In genomic region chr2:135985826-135986393, GRCh38 we compare ENCODE assay signal across 8 cellular contexts. TPM values are rescaled to one million over a fixed set of nuclear protein-coding genes. Genes with fewer than 3 reads are reported as not detected.
DNase-seq lines count a peak whose midpoint lies in the region; ATAC-seq, FAIRE-seq and TF ChIP-seq lines count a peak whose summit lies in the region.

No MANE protein-coding gene starts in this region.

- BruUV-seq in HepG2 (replicated peaks; lab: Mats Ljungman, UMichigan): TSS peak; percentile 72

- TF ChIP-seq RAD21 in SK-N-SH (IDR thresholded peaks at IDR 0.05; ENCODE audit: low read length): no peak
- no peak; the same call in 1 of the 2 replicates for TF ChIP-seq RAD21 in HepG2 (CRISPR knock-in tag; IDR thresholded peaks at IDR 0.05)

- H3K27ac ChIP-seq in SK-N-SH (ENCODE audit: low read depth in 2 of 2, low read length in 1 of 2) (peak overlapping the region; percentile 88 to 98), HepG2 (ENCODE audit: extremely low read length, insufficient read depth, low read length) (peak overlapping the region; percentile 95)

- H3K4me1 ChIP-seq in SK-N-SH (ENCODE audit: control insufficient read depth in 1 of 2, insufficient read depth in 2 of 2, low read depth in 1 of 2, low read length in 1 of 2) (peaks cover 3 to 14% of the 10 kb centered on the region in 2 experiments; a peak in 3 of 4 replicates), HepG2 (ENCODE audit: insufficient read depth, low read length) (peaks cover 48% of the 10 kb centered on the region)

- TF ChIP-seq CTCF in SK-N-SH (IDR thresholded peaks at IDR 0.05): no peak
- no peak for TF ChIP-seq CTCF in astrocyte of the spinal cord (IDR thresholded peaks at IDR 0.05; ENCODE audit: low read depth, low read length)
- 0 out of 2 replicates have a peak, but pooled peaks have one; percentile 5 for TF ChIP-seq CTCF in HepG2 (CRISPR knock-in tag; IDR thresholded peaks at IDR 0.05)

- in situ Hi-C loops in astrocyte of the spinal cord (cut with HindIII; ENCODE audit: low sequenced_read_pairs): no loop called here
- in situ Hi-C loops in HepG2 (cut with HindIII; ENCODE audit: extremely low pct_ligation_motif_present, low pct_unique_long_range_greater_than_20kb): no loop called here

- intact Hi-C loops in HepG2 (cut with micrococcal nuclease; ENCODE audit: unreplicated experiment) (loop anchor here (10.0 kb wide), 1 partner anchor 1051 kb away; no protein-coding TSS in a partner anchor), posterior vena cava (cut with DNase I) (no loop called here)

- H3K4me2 ChIP-seq in SK-N-SH: peak overlapping the region; percentile 87
- peak overlapping the region; percentile 94 for H3K4me2 ChIP-seq in HepG2 (ENCODE audit: low read depth, low read length)

- peaks cover 17 to 19% of the 10 kb centered on the region in 2 experiments for H3K36me3 ChIP-seq in SK-N-SH (replicated peaks in 1 of 2; ENCODE audit: control insufficient read depth in 1 of 2, insufficient read depth in 2 of 2, low read length in 1 of 2)
- H3K36me3 ChIP-seq in HepG2 (replicated peaks in 1 of 2; ENCODE audit: control insufficient read depth in 1 of 2, insufficient read depth in 2 of 2, low read length in 2 of 2): peaks cover 4 to 15% of the 10 kb centered on the region in 2 experiments; a peak in 4 of 5 replicates

- H3K27me3 ChIP-seq in SK-N-SH (ENCODE audit: insufficient read depth): no peaks in the 10 kb centered on the region
- H3K27me3 ChIP-seq in HepG2 (ENCODE audit: control insufficient read depth in 1 of 2, insufficient read depth in 2 of 2, low read length in 2 of 2): no peaks in the 10 kb centered on the region

- no peaks in the 10 kb centered on the region for H3F3A ChIP-seq in SK-N-SH (replicated peaks; ENCODE audit: insufficient read depth)

- peaks cover 40% of the 10 kb centered on the region for H3K79me2 ChIP-seq in SK-N-SH (ENCODE audit: insufficient read depth)
- peaks cover 38% of the 10 kb centered on the region for H3K79me2 ChIP-seq in HepG2 (ENCODE audit: insufficient read depth, low read length)

- POLR2A ChIA-PET in SK-N-SH (lab: Yijun Ruan, JAX): interaction anchor here (0.5 to 1.2 kb wide), 7 partner anchors 25 to 254 kb away, joined by 3 to 5 read pairs (median 3); no protein-coding TSS in a partner anchor
- POLR2A ChIA-PET in HepG2 (lab: Yijun Ruan, JAX): interaction anchor here (0.6 to 1.9 kb wide), 6 partner anchors 9 to 1068 kb away, joined by 3 to 12 read pairs (median 5); no protein-coding TSS in a partner anchor

- DNase-seq in SK-N-SH (no peak), astrocyte of the spinal cord (ENCODE audit: low read depth, low spot score) (no peak), HepG2 (ENCODE audit: low spot score) (no peak), posterior vena cava (ENCODE audit: low spot score) (no peak), GM03348 (ENCODE audit: low spot score) (no peak)
- DNase-seq in stimulated activated CD8-positive, alpha-beta memory T cell treated with anti-CD3 and anti-CD28 coated beads, Interleukin-2, amount 100 ng/mL, for 48 hours (ENCODE audit: low read depth in 2 of 2): peak; percentile 65 to 76

- CTCF ChIA-PET in SK-N-SH (lab: Yijun Ruan, JAX): interaction anchor here (1.0 to 4.6 kb wide), 2 partner anchors 11 to 72 kb away, joined by 4 to 25 read pairs; no protein-coding TSS in a partner anchor
- CTCF ChIA-PET in HepG2 (lab: Yijun Ruan, JAX; ENCODE audit: low intra/inter-chr PET ratio, low total read pairs): no interaction called here

- peak; percentile 54 for ATAC-seq in GM18907 (IDR thresholded peaks at IDR 0.05; ENCODE audit: unreplicated experiment)
- ATAC-seq in HG03066 (IDR thresholded peaks at IDR 0.05; ENCODE audit: low read depth, unreplicated experiment): peak; percentile 44
- ATAC-seq in HepG2: peak; percentile 27; the same call in 2 of the 3 replicates

- peak overlapping the region; percentile 66 to 98 for H3K4me3 ChIP-seq in SK-N-SH (ENCODE audit: low read depth in 2 of 2, low read length in 1 of 2)
- peak overlapping the region; percentile 97 for H3K4me3 ChIP-seq in astrocyte of the spinal cord (ENCODE audit: low read depth, low read length)
- peak overlapping the region; percentile 45 to 93 (median 87) for H3K4me3 ChIP-seq in HepG2 (replicated peaks in 1 of 3; ENCODE audit: insufficient read depth in 1 of 3, low read depth in 2 of 3, low read length in 3 of 3)

- no peak for FAIRE-seq in HepG2 (lab: Jason Lieb, UNC)

- WGBS in SK-N-SH (ENCODE audit: low lambda C conversion rate): 60% methylated on average over 12 of the region's 19 CpGs
- WGBS in HepG2 (ENCODE audit: low lambda C conversion rate): 62% methylated on average over 19 of the region's 19 CpGs

- no peaks in the 10 kb centered on the region for H3K9me2 ChIP-seq in SK-N-SH

- H4K20me1 ChIP-seq in SK-N-SH (ENCODE audit: insufficient read depth): no peaks in the 10 kb centered on the region
- H4K20me1 ChIP-seq in HepG2 (ENCODE audit: insufficient read depth, low read length): no peaks in the 10 kb centered on the region

- H3K9me3 ChIP-seq in SK-N-SH: no peaks in the 10 kb centered on the region
- H3K9me3 ChIP-seq in HepG2 (ENCODE audit: low read length): no peaks in the 10 kb centered on the region

- H3K9ac ChIP-seq in SK-N-SH (peak overlapping the region; percentile 98), HepG2 (ENCODE audit: insufficient read depth, low read depth, low read length) (peak overlapping the region; percentile 98)

- H2AFZ ChIP-seq in SK-N-SH (ENCODE audit: low read depth) (peak overlapping the region; percentile 96), HepG2 (ENCODE audit: low read length) (peak overlapping the region; percentile 92)

- no peak for TF ChIP-seq POLR2A in HepG2 (IDR thresholded peaks at IDR 0.05; ENCODE audit: insufficient read depth in 1 of 2, low read depth in 2 of 2, low read length in 2 of 2)

- TF ChIP-seq EP300 in SK-N-SH (IDR thresholded peaks at IDR 0.05; ENCODE audit: borderline replicate concordance in 1 of 2, low read depth in 1 of 2, low read length in 1 of 2) (no peak), HepG2 (IDR thresholded peaks at IDR 0.05; ENCODE audit: low read depth in 2 of 2, low read length in 2 of 2) (no peak), HepG2 (CRISPR knock-in tag; IDR thresholded peaks at IDR 0.05; ENCODE audit: borderline replicate concordance) (no peak)

TF ChIP-seq in HepG2, 621 proteins besides CTCF, POLR2A, EP300 and RAD21 (continues in another document):
- no peak; the same call in 1 of the 2 replicates for TF ChIP-seq JUNB (CRISPR knock-in tag; IDR thresholded peaks at IDR 0.05; ENCODE audit: borderline replicate concordance)
- TF ChIP-seq ZNF777 (CRISPR knock-in tag; IDR thresholded peaks at IDR 0.05): no peak
- TF ChIP-seq ZNF296 (CRISPR knock-in tag; conservative IDR thresholded peaks at IDR 0.05): no peak
- no peak for TF ChIP-seq NCOA1 (CRISPR knock-in tag; IDR thresholded peaks at IDR 0.05)
- TF ChIP-seq RNF219 (CRISPR knock-in tag; IDR thresholded peaks at IDR 0.05): no peak
- no peak for TF ChIP-seq GTF2F1 (IDR thresholded peaks at IDR 0.05; ENCODE audit: low read length)

RNA-seq across cellular contexts. Expression of gene DARS1, which starts 0.5 kb away (rescaled TPM):
- 52.2 and 68.8 TPM in 2 replicates for polyA plus RNA-seq in SK-N-SH (2012; rRNA removed)
- polyA plus RNA-seq in SK-N-SH (2012; cell fraction: cytosol; rRNA removed): 75.8 and 92.7 TPM in 2 replicates
- polyA plus RNA-seq in SK-N-SH (2012; cell fraction: nucleus; rRNA removed): 17.9 and 49.5 TPM in 2 replicates
- 149 and 246 TPM in 2 replicates for total RNA-seq in HepG2 (2016; rRNA removed; fragmentation: Illumina TruSeq; extraction: Trizol)
- 19.9 and 25.4 TPM in 2 replicates for total RNA-seq in HepG2 (2016; cell fraction: cytosol; rRNA removed; fragmentation: Illumina TruSeq; extraction: Trizol; ENCODE audit: low read depth)
- 151 and 220 TPM in 2 replicates for total RNA-seq in HepG2 (2016; cell fraction: insoluble cytoplasmic fraction; rRNA removed; fragmentation: Illumina TruSeq; extraction: Trizol)
- total RNA-seq in HepG2 (2016; cell fraction: membrane; rRNA removed; fragmentation: Illumina TruSeq; extraction: Trizol): 49.5 and 53.8 TPM in 2 replicates
- 83.7 and 87.9 TPM in 2 replicates for total RNA-seq in HepG2 (2016; cell fraction: nucleus; rRNA removed; fragmentation: Illumina TruSeq; extraction: Trizol)
- polyA plus RNA-seq in HepG2 (2011; rRNA removed): 149 and 230 TPM in 2 replicates
- polyA plus RNA-seq in HepG2 (2011; cell fraction: cytosol; rRNA removed): 82.7 and 108 TPM in 2 replicates
- polyA plus RNA-seq in HepG2 (2011; cell fraction: nucleus; rRNA removed): 47.0 and 56.6 TPM in 2 replicates
- 118 and 170 TPM in 2 replicates for polyA plus RNA-seq in HepG2 (2012)
- 10.3 and 11.0 TPM in 2 replicates for polyA plus RNA-seq in HepG2 (2016; cell fraction: cytosol; fragmentation: Illumina TruSeq; extraction: Trizol; ENCODE audit: low read depth)
- polyA plus RNA-seq in HepG2 (2016; cell fraction: insoluble cytoplasmic fraction; fragmentation: Illumina TruSeq; extraction: Trizol; ENCODE audit: low read depth): 177 and 181 TPM in 2 replicates
- 29.5 and 30.4 TPM in 2 replicates for polyA plus RNA-seq in HepG2 (2016; cell fraction: membrane; fragmentation: Illumina TruSeq; extraction: Trizol; ENCODE audit: low read depth)
- 88.4 and 95.0 TPM in 2 replicates for polyA plus RNA-seq in HepG2 (2016; cell fraction: nucleus; fragmentation: Illumina TruSeq; extraction: Trizol; ENCODE audit: insufficient read depth, low read depth)
- polyA minus RNA-seq in HepG2 (2011; rRNA and poly(A)+ RNA removed; ENCODE audit: low replicate concordance): 23.5 and 77.2 TPM in 2 replicates
- 99.1 and 111 TPM in 2 replicates for polyA minus RNA-seq in HepG2 (2011; cell fraction: cytosol; rRNA and poly(A)+ RNA removed)
- 151 and 153 TPM in 2 replicates for polyA minus RNA-seq in HepG2 (2011; cell fraction: nucleus; rRNA and poly(A)+ RNA removed)
- 10 to 100 TPM; 52.7 to 85.2 TPM for total RNA-seq in posterior vena cava

Comparison
In these comparisons a context has a peak if more than half of its experiments do, and no peak if none do; other contexts are left out.
1. DNase-seq: peak in stimulated activated CD8-positive, alpha-beta memory T cell treated with anti-CD3 and anti-CD28 coated beads, Interleukin-2, amount 100 ng/mL, for 48 hours (2 of 2); none in SK-N-SH (single experiment), astrocyte of the spinal cord (single experiment), HepG2 (single experiment), posterior vena cava (single experiment) and GM03348 (single experiment).
2. Peak in every context shown above with its lines, with median percentiles within 50 percentile points of each other: ATAC-seq and H3K4me3 ChIP-seq.